ENCODE assay signal across 17 cellular contexts in genomic region chr3:120148187-120148954, GRCh38. TPM values are rescaled to one million over a fixed set of nuclear protein-coding genes. Genes with fewer than 3 reads are reported as not detected.
DNase-seq lines count a peak whose midpoint lies in the region; ATAC-seq and TF ChIP-seq lines count a peak whose summit lies in the region.
"Had no signal": no experiment of that assay in that cellular context is flagged by ENCODE, and none has a peak within 500 bp of the region (broad histone marks: within the 10 kb centered on the region; RNA-seq: fewer than 3 reads in every experiment).

No MANE protein-coding gene starts in this region.

- no peaks in the 10 kb centered on the region for H3K79me1 ChIP-seq in mesendoderm (ENCODE audit: low read length)

- 0 out of 2 replicates have a peak, but pooled peaks cover 6% of the 10 kb centered on the region for H3K9me3 ChIP-seq in BLaER1
- H3K9me3 ChIP-seq: mucosa of descending colon had no signal

- no peak overlapping the region for H2BK15ac ChIP-seq in mesendoderm (replicated peaks; ENCODE audit: low read depth)

- no peaks in the 10 kb centered on the region for H4K20me1 ChIP-seq in BLaER1

- intact Hi-C loops in posterior cingulate gyrus (cut with DNase I) = no loop called here

- peak overlapping the region; percentile 66 for H3K4me2 ChIP-seq in BLaER1
- H3K4me2 ChIP-seq in mesendoderm (ENCODE audit: low read length) = no peak overlapping the region
- H3K4me2 ChIP-seq: smooth muscle cell had no signal

- no peak for ATAC-seq in GM18909 (IDR thresholded peaks at IDR 0.05; ENCODE audit: poor library complexity, unreplicated experiment)
- ATAC-seq: stimulated activated naive CD8-positive, alpha-beta T cell treated with anti-CD3 and anti-CD28 coated beads, Interleukin-15, amount 100 ng/mL, for 72 hours had no signal

- H3K36me3 ChIP-seq in BLaER1 (no peaks in the 10 kb centered on the region), mesendoderm (ENCODE audit: control insufficient read depth, insufficient read depth, low read length) (no peaks in the 10 kb centered on the region)
- H3K36me3 ChIP-seq: WERI-Rb-1 had no signal

- DNase-seq in GDM1 (lab: John Stamatoyannopoulos, UW) (peak; percentile 2), mesendoderm (no peak), NCI-H524 treated with DMSO at 0.1 percent for 48 hours (lab: John Stamatoyannopoulos, UW) (no peak), posterior cingulate gyrus (no peak), SW480 (ENCODE audit: low spot score) (no peak)
- DNase-seq: activated effector memory CD4-positive, alpha-beta T cell treated with anti-CD3 and anti-CD28 coated beads, Interleukin-2, amount 50 U/mL, for 16 hours; AML-193; anterior cingulate cortex; mucosa of descending colon; NCI-H1436 treated with DMSO at 0.1 percent for 48 hours; stimulated activated naive CD8-positive, alpha-beta T cell treated with anti-CD3 and anti-CD28 coated beads, Interleukin-15, amount 100 ng/mL, for 72 hours; T-helper 1 cell; WERI-Rb-1 had no signal

- no peaks in the 10 kb centered on the region for H3K79me2 ChIP-seq in mesendoderm (ENCODE audit: control insufficient read depth, insufficient read depth, low read length)

- H2BK5ac ChIP-seq in mesendoderm (ENCODE audit: low read length) = no peak overlapping the region

- no peak overlapping the region for H3K23ac ChIP-seq in mesendoderm (ENCODE audit: low read length)

- H3K4me1 ChIP-seq in BLaER1 = peaks cover 23% of the 10 kb centered on the region
- H3K4me1 ChIP-seq in mesendoderm (ENCODE audit: control insufficient read depth, low read depth, low read length) = peaks cover 12% of the 10 kb centered on the region

- H3K9ac ChIP-seq in BLaER1 (no peak overlapping the region), mesendoderm (ENCODE audit: low read length) (no peak overlapping the region)

- no peak overlapping the region for H2BK120ac ChIP-seq in mesendoderm (ENCODE audit: low read depth, low read length)

- peak overlapping the region; percentile 54 for H3K56ac ChIP-seq in mesendoderm (ENCODE audit: low read length)

- no peak overlapping the region for H3K18ac ChIP-seq in mesendoderm (ENCODE audit: low read length)

- no peak overlapping the region for H4K5ac ChIP-seq in mesendoderm (ENCODE audit: low read length)

- no peak overlapping the region for H2AK5ac ChIP-seq in mesendoderm (ENCODE audit: low read length)

- no peak overlapping the region for H4K8ac ChIP-seq in mesendoderm (ENCODE audit: low read depth, low read length)

- H3K27me3 ChIP-seq in BLaER1 = no peaks in the 10 kb centered on the region
- no peaks in the 10 kb centered on the region for H3K27me3 ChIP-seq in mesendoderm (ENCODE audit: insufficient read depth, low read length, poor library complexity)

- H3K4ac ChIP-seq in mesendoderm (ENCODE audit: low read depth, low read length) = no peak overlapping the region

- H3K27ac ChIP-seq in BLaER1 (no peak overlapping the region), VCaP (peak overlapping the region; percentile 100), mesendoderm (ENCODE audit: low read depth, low read length) (no peak overlapping the region)
- H3K27ac ChIP-seq: WERI-Rb-1 had no signal

- no CpG with 5 or more reads among the region's 3 CpGs for WGBS in mesendoderm (ENCODE audit: extremely low coverage, insufficient coverage, low lambda C conversion rate)

- H3K4me3 ChIP-seq in BLaER1 (no peak overlapping the region), mesendoderm (ENCODE audit: low read length) (no peak overlapping the region)
- H3K4me3 ChIP-seq: mucosa of descending colon, smooth muscle cell had no signal

- TF ChIP-seq CTCF in VCaP (conservative IDR thresholded peaks at IDR 0.05) = no peak

RNA-seq across cellular contexts. Expression of gene GSK3B, which starts 54.1 kb away (rescaled TPM):
- 41.0 TPM for polyA plus RNA-seq in mesendoderm (2013, experiment 1 of 2)
- 43.6 TPM for polyA plus RNA-seq in mesendoderm (2013, experiment 2 of 2)
